ENCODE assay signal across 11 cellular contexts in the genomic region with DNA sequence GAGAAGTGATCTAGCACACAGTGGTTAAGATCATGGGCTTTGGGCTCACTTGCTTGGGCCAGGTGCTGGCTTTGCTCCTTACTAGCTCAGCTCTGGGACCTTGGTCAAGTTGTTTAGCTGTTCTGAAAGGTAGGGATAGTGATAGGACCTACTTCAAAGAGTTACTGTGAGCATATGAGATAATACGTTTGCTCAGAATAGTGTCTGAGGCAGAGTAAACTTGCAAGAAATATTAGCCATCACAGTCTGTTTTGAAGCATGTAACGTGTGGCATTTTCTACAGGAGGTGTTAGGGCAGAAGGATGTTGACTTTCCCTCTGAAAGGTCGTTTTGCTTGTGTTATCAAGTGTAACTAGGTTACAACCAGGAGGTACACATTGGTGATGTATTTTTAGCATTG. TPM values are rescaled to one million over a fixed set of nuclear protein-coding genes. Genes with fewer than 3 reads are reported as not detected.
A peak's percentile ranks its signal among the peaks of the same experiment; 100 is the strongest.
DNase-seq lines count a peak whose midpoint lies in the region; ATAC-seq, FAIRE-seq and TF ChIP-seq lines count a peak whose summit lies in the region.
"Had no signal": no experiment of that assay in that cellular context is flagged by ENCODE, and none has a peak within 500 bp of the region (broad histone marks: within the 10 kb centered on the region; RNA-seq: fewer than 3 reads in every experiment).

No MANE protein-coding gene starts in this region.

- no peak for TF ChIP-seq POLR2A in gastrocnemius medialis (IDR thresholded peaks at IDR 0.05)

- intact Hi-C loops in right cardiac atrium (cut with DNase I): loop anchor here in 1 of 4 donors (5.0 kb wide), 1 partner anchor 407 kb away; no protein-coding TSS in a partner anchor
- intact Hi-C loops in gastrocnemius medialis (cut with DNase I; ENCODE audit: low total_unique reads): loop anchor here (5.0 to 10.0 kb wide), 3 partner anchors 32 to 722 kb away; a partner anchor contains a TSS

- ATAC-seq in right cardiac atrium: peak; percentile 41 to 69
- ATAC-seq in gastrocnemius medialis: no peak

- no peak for DNase-seq in GM19239 (ENCODE audit: insufficient read length, low spot score)
- DNase-seq in NCI-H774 (lab: John Stamatoyannopoulos, UW): peak; percentile 18
- no peak for DNase-seq in right cardiac atrium
- no peak for DNase-seq in gastrocnemius medialis
- DNase-seq in ecto neural progenitor cell (ENCODE audit: low spot score): no peak
- DNase-seq in glomerular visceral epithelial cell (ENCODE audit: extremely low spot score): no peak
- DNase-seq in stimulated activated CD4-positive, alpha-beta T cell treated with anti-CD3 and anti-CD28 coated beads, Interleukin-15, amount 100 ng/mL, for 24 hours: no peak
- DNase-seq: activated CD4-positive, alpha-beta T cell treated with anti-CD3 and anti-CD28 coated beads, Interleukin-2, amount 50 U/mL, for 1 hour; activated gamma-delta T cell treated with Interleukin-2 at 50 U/mL for 16 hours; KBM-7; NCI-H1694 treated with DMSO at 0.1 percent for 48 hours had no signal

- H3K27ac ChIP-seq in right cardiac atrium (ENCODE audit: low read length): no peak overlapping the region
- peak overlapping the region in 3 of 4 donors; percentile 43 to 45 (median 44) for H3K27ac ChIP-seq in gastrocnemius medialis

- no peak overlapping the region for H3K4me3 ChIP-seq in right cardiac atrium (ENCODE audit: low read length)
- H3K4me3 ChIP-seq in gastrocnemius medialis: no peak overlapping the region

- peaks cover 0 to 10% of the 10 kb centered on the region in 2 donors for H3K36me3 ChIP-seq in gastrocnemius medialis

- peaks cover 3% of the 10 kb centered on the region for H3K4me1 ChIP-seq in right cardiac atrium (ENCODE audit: control insufficient read depth, insufficient read depth, low read length)
- peaks cover 10 to 22% of the 10 kb centered on the region in 2 donors for H3K4me1 ChIP-seq in gastrocnemius medialis

- peak; percentile 18 for FAIRE-seq in GM19239 (lab: Jason Lieb, UNC)

- H3K27me3 ChIP-seq in right cardiac atrium (ENCODE audit: control insufficient read depth, insufficient read depth) (no peaks in the 10 kb centered on the region), gastrocnemius medialis (no peaks in the 10 kb centered on the region)

- no peak for TF ChIP-seq CTCF in gastrocnemius medialis (IDR thresholded peaks at IDR 0.05 in 4 of 5, conservative IDR thresholded peaks at IDR 0.05 in 1 of 5)

- H3K9me3 ChIP-seq in right cardiac atrium (ENCODE audit: control insufficient read depth, low read length) (no peaks in the 10 kb centered on the region), gastrocnemius medialis (no peaks in the 10 kb centered on the region)

- WGBS in right cardiac atrium: 56% methylated on average over 3 of the region's 3 CpGs

- in situ Hi-C loops in gastrocnemius medialis (cut with MboI; ENCODE audit: low sequenced_read_pairs in 4 of 4): loop anchor here (5.0 to 25.0 kb wide), 3 partner anchors 410 to 722 kb away; no protein-coding TSS in a partner anchor

RNA-seq across cellular contexts. Expression of a gene that starts 34.5 kb away (rescaled TPM):
- total RNA-seq in right cardiac atrium (10 to 100 TPM; 14.2 to 28.4 (median 20.7) TPM), gastrocnemius medialis (10 to 100 TPM in 3 of 4 donors, 1 to 10 TPM in 1; 9.2 to 25.9 (median 20.6) TPM)
- polyA plus RNA-seq in right cardiac atrium: 9.5 TPM

RNA-seq across cellular contexts. Expression of a gene that starts 35.8 kb away (rescaled TPM):
- 10 to 100 TPM; 34.7 to 53.3 (median 49.0) TPM for total RNA-seq in right cardiac atrium
- polyA plus RNA-seq in right cardiac atrium: 26.8 TPM
- 10 to 100 TPM; 31.5 to 52.0 (median 44.5) TPM for total RNA-seq in gastrocnemius medialis

Comparison
In these comparisons a context has a peak if more than half of its experiments do, and no peak if none do; other contexts are left out.
1. ATAC-seq: peak in right cardiac atrium (2 of 2); none in gastrocnemius medialis (0 of 2).